ENCODE assay signal across 28 cellular contexts in the genomic region with DNA sequence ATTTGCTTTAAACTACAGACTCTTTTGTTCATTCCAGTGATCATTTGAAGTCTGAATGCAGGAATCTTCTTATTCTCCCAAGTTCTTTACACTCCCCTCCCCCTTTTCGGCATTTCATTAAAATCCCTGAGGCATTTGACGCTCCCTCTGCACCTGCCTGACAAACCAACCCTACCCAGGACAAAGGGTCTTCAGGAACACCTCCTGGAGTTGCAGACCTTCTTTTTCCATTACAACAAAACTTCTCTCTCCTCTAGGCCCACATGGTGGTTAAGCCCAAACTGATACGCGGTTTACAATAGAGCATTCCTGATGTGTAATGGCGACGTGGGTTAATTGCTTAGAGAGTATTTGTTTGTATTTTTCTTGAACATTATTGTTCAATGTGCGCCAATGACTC.
"Had no signal": no experiment of that assay in that cellular context is flagged by ENCODE, and none has a peak within 500 bp of the region (broad histone marks: within the 10 kb centered on the region; RNA-seq: fewer than 3 reads in every experiment).

No MANE protein-coding gene starts in this region.

- FAIRE-seq: astrocyte, bronchial epithelial cell, frontal cortex had no signal

- H3K4me1 Mint-ChIP-seq: activated CD4-positive, alpha-beta memory T cell treated with anti-CD3 and anti-CD28 coated beads, Interleukin-2, amount 10 ng/mL, durations not matched to agents 7 days and 5 days; activated CD4-positive, alpha-beta T cell treated with anti-CD3 and anti-CD28 coated beads, Interleukin-2, amount 10 ng/mL, durations not matched to agents 7 days and 5 days; activated T-helper 17 cell treated with anti-CD3 and anti-CD28 coated beads, Interleukin-2, amount 50 U/mL, for 72 hours; central memory CD8-positive, alpha-beta T cell had no signal

- H3K9me3 Mint-ChIP-seq: activated CD4-positive, alpha-beta memory T cell treated with anti-CD3 and anti-CD28 coated beads, Interleukin-2, amount 10 ng/mL, durations not matched to agents 7 days and 5 days; activated CD4-positive, alpha-beta T cell treated with anti-CD3 and anti-CD28 coated beads, Interleukin-2, amount 10 ng/mL, durations not matched to agents 7 days and 5 days had no signal

- H3K27me3 Mint-ChIP-seq: activated CD4-positive, alpha-beta memory T cell treated with anti-CD3 and anti-CD28 coated beads, Interleukin-2, amount 10 ng/mL, durations not matched to agents 7 days and 5 days; activated CD4-positive, alpha-beta T cell treated with anti-CD3 and anti-CD28 coated beads, Interleukin-2, amount 10 ng/mL, durations not matched to agents 7 days and 5 days; activated T-helper 17 cell treated with anti-CD3 and anti-CD28 coated beads, Interleukin-2, amount 50 U/mL, for 72 hours; central memory CD8-positive, alpha-beta T cell; dendritic cell treated with granulocyte-macrophage colony-stimulating factor and Interleukin-4, amounts not matched to agents 40 ng/mL and 50 ng/mL, for 4 days; effector memory CD8-positive, alpha-beta T cell had no signal

- DNase-seq: activated CD4-positive, alpha-beta memory T cell treated with anti-CD3 and anti-CD28 coated beads, Interleukin-2, amount 10 ng/mL, durations not matched to agents 7 days and 5 days; activated CD4-positive, alpha-beta T cell treated with anti-CD3 and anti-CD28 coated beads for 1 hour; activated CD4-positive, alpha-beta T cell treated with anti-CD3 and anti-CD28 coated beads for 4 hours; activated CD4-positive, alpha-beta T cell treated with anti-CD3 and anti-CD28 coated beads, Interleukin-2, amount 10 ng/mL, durations not matched to agents 7 days and 5 days; activated CD4-positive, alpha-beta T cell treated with anti-CD3 and anti-CD28 coated beads, Interleukin-2, amount 50 U/mL, for 4 hours; activated effector memory CD4-positive, alpha-beta T cell treated with Interleukin-2 at 50 U/mL for 16 hours; activated gamma-delta T cell treated with Interleukin-2 at 50 U/mL for 16 hours; activated naive CD4-positive, alpha-beta T cell treated with anti-CD3 and anti-CD28 coated beads, Interleukin-2, amount 50 U/mL, for 16 hours; activated naive CD4-positive, alpha-beta T cell treated with Interleukin-2 at 50 U/mL for 16 hours; activated T-cell treated with anti-CD3 and anti-CD28 coated beads, Interleukin-2, amount 50 U/mL, for 4 hours; amniotic stem cell; anterior cingulate cortex; brain microvascular endothelial cell; dorsolateral prefrontal cortex; effector CD4-positive, alpha-beta T cell; effector memory CD8-positive, alpha-beta T cell; foreskin fibroblast; head of caudate nucleus; T-helper 2 cell had no signal

- ATAC-seq: activated T-cell treated with anti-CD3 and anti-CD28 coated beads, Interleukin-2, amount 50 U/mL, for 4 hours; activated T-helper 17 cell treated with anti-CD3 and anti-CD28 coated beads, Interleukin-2, amount 50 U/mL, for 72 hours; effector memory CD8-positive, alpha-beta T cell had no signal

- H3K27me3 ChIP-seq: brain microvascular endothelial cell had no signal

- H3K36me3 Mint-ChIP-seq: activated naive CD8-positive, alpha-beta T cell had no signal

- H3K27ac ChIP-seq: brain microvascular endothelial cell, coronary artery, dorsolateral prefrontal cortex, epithelial cell of prostate had no signal

- H3K4me3 Mint-ChIP-seq: activated CD4-positive, alpha-beta memory T cell treated with anti-CD3 and anti-CD28 coated beads, Interleukin-2, amount 10 ng/mL, durations not matched to agents 7 days and 5 days; activated CD4-positive, alpha-beta T cell treated with anti-CD3 and anti-CD28 coated beads, Interleukin-2, amount 10 ng/mL, durations not matched to agents 7 days and 5 days; activated naive CD8-positive, alpha-beta T cell; activated T-cell treated with anti-CD3 and anti-CD28 coated beads, Interleukin-2, amount 50 U/mL, for 4 hours; activated T-helper 17 cell treated with anti-CD3 and anti-CD28 coated beads, Interleukin-2, amount 50 U/mL, for 72 hours; central memory CD8-positive, alpha-beta T cell; dendritic cell treated with granulocyte-macrophage colony-stimulating factor and Interleukin-4, amounts not matched to agents 40 ng/mL and 50 ng/mL, for 4 days; effector memory CD8-positive, alpha-beta T cell had no signal

- H3K27ac Mint-ChIP-seq: activated CD4-positive, alpha-beta memory T cell treated with anti-CD3 and anti-CD28 coated beads, Interleukin-2, amount 10 ng/mL, durations not matched to agents 7 days and 5 days; activated CD4-positive, alpha-beta T cell treated with anti-CD3 and anti-CD28 coated beads, Interleukin-2, amount 10 ng/mL, durations not matched to agents 7 days and 5 days; activated naive CD8-positive, alpha-beta T cell; activated T-helper 17 cell treated with anti-CD3 and anti-CD28 coated beads, Interleukin-2, amount 50 U/mL, for 72 hours; dendritic cell treated with granulocyte-macrophage colony-stimulating factor and Interleukin-4, amounts not matched to agents 40 ng/mL and 50 ng/mL, for 4 days; effector memory CD8-positive, alpha-beta T cell had no signal

- H3K4me3 ChIP-seq: coronary artery, dorsolateral prefrontal cortex had no signal

- H3K36me3 ChIP-seq: brain microvascular endothelial cell had no signal
